Comparison of ENCODE assay signal across 8 cellular contexts in genomic region chr13:30673669-30674521, GRCh38. TPM values are rescaled to one million over a fixed set of nuclear protein-coding genes. Genes with fewer than 3 reads are reported as not detected.
DNase-seq lines count a peak whose midpoint lies in the region; ATAC-seq and TF ChIP-seq lines count a peak whose summit lies in the region.

No MANE protein-coding gene starts in this region.

- peaks cover 7% of the 10 kb centered on the region for H3K27me3 Mint-ChIP-seq in activated naive CD8-positive, alpha-beta T cell treated with anti-CD3 and anti-CD28 coated beads, Interleukin-2, amount 50 U/mL, for 24 hours

- H3K4me3 Mint-ChIP-seq in activated naive CD8-positive, alpha-beta T cell treated with anti-CD3 and anti-CD28 coated beads, Interleukin-2, amount 50 U/mL, for 24 hours: peak overlapping the region; percentile 81

- H3K4me1 ChIP-seq in heart left ventricle: peaks cover 0 to 12% (median 2%) of the 10 kb centered on the region in 12 donors
- peaks cover 0 to 13% (median 8%) of the 10 kb centered on the region in 4 donors for H3K4me1 ChIP-seq in upper lobe of left lung

- H3K9me3 Mint-ChIP-seq in activated naive CD8-positive, alpha-beta T cell treated with anti-CD3 and anti-CD28 coated beads, Interleukin-2, amount 50 U/mL, for 24 hours: peaks cover 4% of the 10 kb centered on the region

- 1% methylated on average over 26 to 72 of the region's 72 CpGs for WGBS in heart left ventricle, 4 donors
- 1 to 3% methylated on average over 16 to 55 of the region's 72 CpGs for WGBS in upper lobe of left lung, 2 donors

- TF ChIP-seq CTCF in GM10266 (IDR thresholded peaks at IDR 0.05; ENCODE audit: control insufficient read depth, insufficient read depth, low read depth, missing control alignments) (peak; percentile 80), heart left ventricle (IDR thresholded peaks at IDR 0.05) (peak; percentile 48 to 96 (median 76)), upper lobe of left lung (IDR thresholded peaks at IDR 0.05) (peak; percentile 73 to 97 (median 91))

- H3K4me3 ChIP-seq in heart left ventricle (peak overlapping the region; percentile 30 to 80 (median 62)), upper lobe of left lung (peak overlapping the region in 3 of 4 donors; percentile 46 to 59 (median 56))

- peak overlapping the region; percentile 89 for H3K27ac Mint-ChIP-seq in activated naive CD8-positive, alpha-beta T cell treated with anti-CD3 and anti-CD28 coated beads, Interleukin-2, amount 50 U/mL, for 24 hours

- H3K36me3 ChIP-seq in heart left ventricle: no peaks in the 10 kb centered on the region
- H3K36me3 ChIP-seq in upper lobe of left lung: no peaks in the 10 kb centered on the region

- peaks cover 4% of the 10 kb centered on the region for H3K36me3 Mint-ChIP-seq in activated naive CD8-positive, alpha-beta T cell treated with anti-CD3 and anti-CD28 coated beads, Interleukin-2, amount 50 U/mL, for 24 hours (ENCODE audit: low read depth)

- H3K4me1 Mint-ChIP-seq in activated naive CD8-positive, alpha-beta T cell treated with anti-CD3 and anti-CD28 coated beads, Interleukin-2, amount 50 U/mL, for 24 hours: peaks cover 18% of the 10 kb centered on the region

- peak in 1 of 2 donors; percentile 26 for TF ChIP-seq POLR2A in heart left ventricle (IDR thresholded peaks at IDR 0.05)
- TF ChIP-seq POLR2A in upper lobe of left lung (IDR thresholded peaks at IDR 0.05): peak in 2 of 4 donors; percentile 18 to 62

- peak; percentile 89 for DNase-seq in GM10266 (ENCODE audit: extremely low spot score)
- peak; percentile 73 for DNase-seq in NCI-H1105 (lab: John Stamatoyannopoulos, UW)
- peak; percentile 80 to 88 for DNase-seq in SW 1271 (lab: John Stamatoyannopoulos, UW)
- DNase-seq in activated naive CD8-positive, alpha-beta T cell treated with anti-CD3 and anti-CD28 coated beads, Interleukin-2, amount 50 U/mL, for 24 hours: peak; percentile 94
- DNase-seq in heart left ventricle: peak; percentile 88 to 95 (median 91)
- DNase-seq in posterior cingulate gyrus: peak; percentile 77 to 98 (median 86)
- peak; percentile 96 to 99 for DNase-seq in upper lobe of left lung

- no peaks in the 10 kb centered on the region for H3K9me3 ChIP-seq in heart left ventricle
- no peaks in the 10 kb centered on the region for H3K9me3 ChIP-seq in upper lobe of left lung

- H3K27ac ChIP-seq in heart left ventricle (peak overlapping the region in 11 of 12 donors; percentile 64 to 86 (median 79)), upper lobe of left lung (peak overlapping the region; percentile 74 to 86 (median 83))

- TF ChIP-seq EP300 in upper lobe of left lung (IDR thresholded peaks at IDR 0.05): peak in 1 of 4 donors; percentile 29

- intact Hi-C loops in heart left ventricle (cut with DNase I) (loop anchor here in 5 of 10 donors (1.0 to 10.0 kb wide), 8 partner anchors 57 to 371 kb away; partner anchors contain the start of gene USPL1 (in 3 of the 5)), posterior cingulate gyrus (cut with DNase I) (loop anchor here (2.0 to 10.0 kb wide), 4 partner anchors 57 to 539 kb away; partner anchors contain the start of genes HMGB1 and USPL1)

- H3K27me3 ChIP-seq in heart left ventricle: no peaks in the 10 kb centered on the region
- no peaks in the 10 kb centered on the region for H3K27me3 ChIP-seq in upper lobe of left lung

- ATAC-seq in HG02623 (IDR thresholded peaks at IDR 0.05; ENCODE audit: unreplicated experiment): peak; percentile 88
- peak; percentile 97 for ATAC-seq in activated naive CD8-positive, alpha-beta T cell treated with anti-CD3 and anti-CD28 coated beads, Interleukin-2, amount 50 U/mL, for 24 hours
- peak; percentile 91 to 97 (median 95) for ATAC-seq in heart left ventricle
- peak; percentile 96 to 98 for ATAC-seq in upper lobe of left lung (ENCODE audit: low FRiP score in 2 of 2)

RNA-seq across cellular contexts. Expression of gene USPL1, which starts 56.2 kb away (rescaled TPM):
- 10 to 100 TPM in 6 of 9 donors, 1 to 10 TPM in 3; 9.0 to 14.3 (median 10.2) TPM for total RNA-seq in heart left ventricle
- polyA plus RNA-seq in heart left ventricle: 1 to 10 TPM; 4.5 to 8.0 TPM
- total RNA-seq in upper lobe of left lung: 10 to 100 TPM; 10.8 to 25.1 (median 16.2) TPM

Comparison
In these comparisons a context has a peak if more than half of its experiments do, and no peak if none do; other contexts are left out.
1. Peak in every context shown above with its lines: DNase-seq, ATAC-seq, H3K4me3 ChIP-seq and H3K27ac ChIP-seq.